In the genomic region with DNA sequence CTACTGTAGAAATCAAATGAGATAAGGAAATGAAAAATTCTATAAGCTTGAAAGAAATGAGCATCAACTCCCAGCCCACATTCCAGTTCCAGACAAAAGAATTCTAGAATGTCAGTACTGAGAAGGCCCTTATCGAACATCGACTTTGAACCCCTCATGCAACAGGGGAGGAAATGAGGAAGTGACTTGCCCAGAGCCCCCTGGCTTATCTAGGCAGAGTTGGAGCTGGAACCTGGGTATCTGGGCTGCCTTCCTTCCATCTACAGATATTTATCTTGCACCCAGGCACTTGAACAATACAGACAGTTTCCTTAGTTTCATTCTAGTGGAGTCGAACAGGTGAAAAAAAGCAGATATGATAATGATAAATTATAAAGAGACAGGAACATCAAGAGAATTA, we compare ENCODE assay signal across 22 cellular contexts. TPM values are rescaled to one million over a fixed set of nuclear protein-coding genes. Genes with fewer than 3 reads are reported as not detected.
A peak's percentile ranks its signal among the peaks of the same experiment; 100 is the strongest.
DNase-seq lines count a peak whose midpoint lies in the region; ATAC-seq, FAIRE-seq and TF ChIP-seq lines count a peak whose summit lies in the region.
"Had no signal": no experiment of that assay in that cellular context is flagged by ENCODE, and none has a peak within 500 bp of the region (broad histone marks: within the 10 kb centered on the region; RNA-seq: fewer than 3 reads in every experiment).

No MANE protein-coding gene starts in this region.

- H3K9ac ChIP-seq in K562 (ENCODE audit: insufficient read depth in 1 of 2, low read depth in 2 of 2, low read length in 2 of 2), result no peak overlapping the region
- H3K9ac ChIP-seq: GM23248 had no signal

- TF ChIP-seq CTCF in Calu3 (IDR thresholded peaks at IDR 0.05; ENCODE audit: unreplicated experiment) (no peak), K562 (IDR thresholded peaks at IDR 0.05 in 2 of 3, conservative IDR thresholded peaks at IDR 0.05 in 1 of 3; ENCODE audit: insufficient read depth in 2 of 3, low read depth in 1 of 3, low read length in 3 of 3) (no peak)

- 3% methylated on average over 3 of the region's 3 CpGs for WGBS in K562 (ENCODE audit: insufficient coverage, low coverage, missing lambda C conversion rate)
- whole genome bisulfite sequencing in small intestine, 3 donors, result 14 to 40% (median 35%) methylated on average over 3 of the region's 3 CpGs

- intact Hi-C loops in Calu3 (cut with micrococcal nuclease; ENCODE audit: unreplicated experiment) (loop anchor here (10.0 kb wide), 1 partner anchor 424 kb away; no protein-coding TSS in a partner anchor), K562 (cut with micrococcal nuclease) (no loop called here)

- no peaks in the 10 kb centered on the region for H3K79me2 ChIP-seq in K562 (ENCODE audit: control insufficient read depth, insufficient read depth, low read length)

- no peak overlapping the region for H3K27ac ChIP-seq in K562 (ENCODE audit: extremely low read depth, low read depth, low read length)
- no peak overlapping the region for H3K27ac ChIP-seq in small intestine (ENCODE audit: low read depth in 1 of 2, low read length in 1 of 2)
- H3K27ac ChIP-seq: GM23248, SK-N-MC had no signal

- H3K9me1 ChIP-seq in K562 (ENCODE audit: control insufficient read depth, insufficient read depth, low read length), result no peaks in the 10 kb centered on the region

- H3K4me3 Mint-ChIP-seq in Calu3 (ENCODE audit: low read depth, unreplicated experiment), result no peak overlapping the region
- H3K4me3 Mint-ChIP-seq: IgD-negative memory B cell had no signal

- H3K4me1 ChIP-seq in K562 (replicated peaks in 1 of 2; ENCODE audit: control insufficient read depth in 2 of 2, insufficient read depth in 2 of 2, low read length in 2 of 2) (peaks cover 20% of the 10 kb centered on the region in 2 experiments; a peak in 4 of 5 replicates), small intestine (ENCODE audit: control insufficient read depth in 2 of 2, insufficient read depth in 1 of 2, low read depth in 1 of 2, low read length in 1 of 2) (no peaks in the 10 kb centered on the region)

- TF ChIP-seq RAD21 in K562 (CRISPR knock-in tag; conservative IDR thresholded peaks at IDR 0.05 in 1 of 2, IDR thresholded peaks at IDR 0.05 in 1 of 2), result no peak

- no peak for TF ChIP-seq EP300 in K562 (IDR thresholded peaks at IDR 0.05; ENCODE audit: low read length)

- CTCF ChIA-PET in Calu3 (lab: Charles Lee), result interaction anchor here (0.6 kb wide), 1 partner anchor 11 kb away, joined by 3 read pairs; no protein-coding TSS in a partner anchor
- CTCF ChIA-PET in K562 (lab: Yijun Ruan, JAX; ENCODE audit: low intra/inter-chr PET ratio), result no interaction called here

- H2AFZ ChIP-seq in K562 (ENCODE audit: low read depth, low read length), result no peak overlapping the region
- H2AFZ ChIP-seq: GM23248 had no signal

- H3K4me3 ChIP-seq in K562 (no peak overlapping the region), small intestine (ENCODE audit: low read depth in 1 of 2, low read length in 2 of 2) (no peak overlapping the region)
- H3K4me3 ChIP-seq: GM23248, HAP-1, SK-N-MC had no signal

- DNase-seq in Calu3 (no peak), OCI-M1 (lab: John Stamatoyannopoulos, UW) (peak; percentile 87), K562 (ENCODE audit: extremely low read depth in 1 of 4, low spot score in 3 of 4) (peak in 2 of 4 experiments; percentile 41 to 53), small intestine (peak; percentile 78), Ammon's horn (ENCODE audit: low spot score) (no peak)
- DNase-seq: C1 segment of cervical spinal cord, MM.1S, NCI-H1092 treated with DMSO at 0.1 percent for 48 hours, NCI-H146, NCI-H2029 treated with DMSO at 0.1 percent for 48 hours, NCI-H2171, NCI-H446 treated with DMSO at 0.1 percent for 48 hours had no signal

- H4K20me1 ChIP-seq in K562 (replicated peaks; ENCODE audit: control insufficient read depth, insufficient read depth, low read length), result no peaks in the 10 kb centered on the region

- ATAC-seq in K562, result peak; percentile 52
- no peak for ATAC-seq in HG03159 (IDR thresholded peaks at IDR 0.05; ENCODE audit: unreplicated experiment)
- no peak for ATAC-seq in HG03460 (IDR thresholded peaks at IDR 0.05; ENCODE audit: unreplicated experiment)
- ATAC-seq: Right ventricle myocardium inferior had no signal

- peak overlapping the region; percentile 28 for H3K4me2 ChIP-seq in K562 (ENCODE audit: insufficient read depth, low read length)

- peaks cover 42% of the 10 kb centered on the region for H3K36me3 Mint-ChIP-seq in Calu3 (ENCODE audit: insufficient read depth, unreplicated experiment)

- H3K9me3 ChIP-seq in K562 (replicated peaks; ENCODE audit: control insufficient read depth, insufficient read depth, low read depth, low read length) (no peaks in the 10 kb centered on the region), small intestine (ENCODE audit: control insufficient read depth, low read depth) (no peaks in the 10 kb centered on the region)
- H3K9me3 ChIP-seq: HAP-1 had no signal

- no peaks in the 10 kb centered on the region for H3K9me3 Mint-ChIP-seq in Calu3 (ENCODE audit: low read depth, unreplicated experiment)
- H3K9me3 Mint-ChIP-seq: IgD-negative memory B cell had no signal

- POLR2A ChIA-PET in K562 (lab: Yijun Ruan, JAX), result interaction anchor here (0.6 to 2.1 kb wide), 5 partner anchors 10 to 326 kb away, joined by 3 to 6 read pairs (median 3); no protein-coding TSS in a partner anchor

- FAIRE-seq in K562 (lab: Jason Lieb, UNC) (no peak), small intestine (lab: Jason Lieb, UNC) (no peak)
- FAIRE-seq: G401.6, HTR-8/SVneo, RCC 7860 had no signal

- peaks cover 20% of the 10 kb centered on the region for H3K4me1 Mint-ChIP-seq in Calu3 (ENCODE audit: low read depth, unreplicated experiment)

- H3K27me3 ChIP-seq in K562 (ENCODE audit: control insufficient read depth in 2 of 2, insufficient read depth in 2 of 2, low read length in 2 of 2) (no peaks in the 10 kb centered on the region), small intestine (ENCODE audit: control insufficient read depth in 2 of 2, insufficient read depth in 2 of 2, low read length in 2 of 2) (no peaks in the 10 kb centered on the region)

- no peak for TF ChIP-seq POLR2A in K562 (conservative IDR thresholded peaks at IDR 0.05)

- H3K27ac Mint-ChIP-seq in Calu3 (ENCODE audit: unreplicated experiment), result peak overlapping the region; percentile 50
- H3K27ac Mint-ChIP-seq: IgD-negative memory B cell had no signal

- no peaks in the 10 kb centered on the region for H3K27me3 Mint-ChIP-seq in Calu3 (ENCODE audit: unreplicated experiment)
- H3K27me3 Mint-ChIP-seq: IgD-negative memory B cell had no signal

- BruUV-seq in Calu3 (replicated peaks; lab: Mats Ljungman, UMichigan) (no TSS peak), K562 (replicated peaks; lab: Mats Ljungman, UMichigan) (no TSS peak)

- in situ Hi-C loops in K562 (cut with MboI), result no loop called here

- H3K36me3 ChIP-seq in K562 (ENCODE audit: control insufficient read depth, insufficient read depth, low read length) (peaks cover 73% of the 10 kb centered on the region), small intestine (ENCODE audit: control insufficient read depth in 2 of 2, insufficient read depth in 2 of 2, low read length in 2 of 2) (peaks cover 0 to 1% of the 10 kb centered on the region in 2 donors)

RNA-seq across cellular contexts. Expression of gene MECR, which starts 22.3 kb away (rescaled TPM):
- total RNA-seq in Calu3 (2022), result 45.9 and 46.8 TPM in 2 replicates
- total RNA-seq in K562 (2011; cell fraction: chromatin; rRNA removed; ENCODE audit: low replicate concordance), result 106 and 162 TPM in 2 replicates
- 106 and 111 TPM in 2 replicates for total RNA-seq in K562 (2011; cell fraction: nucleolus; rRNA removed)
- 98.9 and 104 TPM in 2 replicates for total RNA-seq in K562 (2011; cell fraction: nucleoplasm; rRNA removed)
- 42.9 and 48.1 TPM in 2 replicates for total RNA-seq in K562 (2014; rRNA removed)
- total RNA-seq in K562 (2014; rRNA removed; fragmentation: Illumina TruSeq; extraction: Trizol), result 29.2 and 35.9 TPM in 2 replicates
- 27.5 and 30.4 TPM in 2 replicates for total RNA-seq in K562 (2015; rRNA removed; fragmentation: Illumina TruSeq; extraction: Trizol)
- total RNA-seq in K562 (2021), result 48.8 and 51.2 TPM in 2 replicates
- polyA plus RNA-seq in K562 (2011; rRNA removed), result 43.7 and 57.2 TPM in 2 replicates
- polyA plus RNA-seq in K562 (2011; cell fraction: cytosol; rRNA removed), result 46.1 and 47.4 TPM in 2 replicates
- 51.0 and 58.5 TPM in 2 replicates for polyA plus RNA-seq in K562 (2011; cell fraction: nucleus; rRNA removed)
- polyA plus RNA-seq in K562 (2012), result 39.0 and 47.8 TPM in 2 replicates
- polyA plus RNA-seq in K562 (2014; fragmentation: Illumina TruSeq; extraction: Trizol), result 52.8 and 58.3 TPM in 2 replicates
- 10 to 100 TPM; 10.4 to 18.0 TPM for polyA plus RNA-seq in K562 (2014; fragmentation: Nextera tagmentation; extraction: Ambion mirVana)
- polyA plus RNA-seq in K562 (2014; rRNA removed), result 58.6 and 61.2 TPM in 2 replicates
- polyA minus RNA-seq in K562 (2011; rRNA and poly(A)+ RNA removed), result 44.6 and 48.9 TPM in 2 replicates
- 25.6 and 31.0 TPM in 2 replicates for polyA minus RNA-seq in K562 (2011; cell fraction: cytosol; rRNA and poly(A)+ RNA removed)
- polyA minus RNA-seq in K562 (2011; cell fraction: nucleus; rRNA and poly(A)+ RNA removed), result 33.3 and 39.5 TPM in 2 replicates
- polyA plus RNA-seq in small intestine, result 10 to 100 TPM in 2 of 3 donors, 1 to 10 TPM in 1; 9.7 to 20.0 (median 19.2) TPM

RNA-seq across cellular contexts. Expression of gene SRSF4, which starts 26.8 kb away (rescaled TPM):
- total RNA-seq in Calu3 (2022), result 64.8 and 65.4 TPM in 2 replicates
- 110 and 300 TPM in 2 replicates for total RNA-seq in K562 (2011; cell fraction: chromatin; rRNA removed; ENCODE audit: low replicate concordance)
- 71.2 and 83.3 TPM in 2 replicates for total RNA-seq in K562 (2011; cell fraction: nucleolus; rRNA removed)
- total RNA-seq in K562 (2011; cell fraction: nucleoplasm; rRNA removed), result 149 and 200 TPM in 2 replicates
- 75.6 and 77.7 TPM in 2 replicates for total RNA-seq in K562 (2014; rRNA removed)
- 68.4 and 70.8 TPM in 2 replicates for total RNA-seq in K562 (2014; rRNA removed; fragmentation: Illumina TruSeq; extraction: Trizol)
- 84.2 and 91.4 TPM in 2 replicates for total RNA-seq in K562 (2015; rRNA removed; fragmentation: Illumina TruSeq; extraction: Trizol)
- total RNA-seq in K562 (2021), result 93.1 and 93.2 TPM in 2 replicates
- polyA plus RNA-seq in K562 (2011; rRNA removed), result 69.6 and 82.0 TPM in 2 replicates
- 37.1 and 75.0 TPM in 2 replicates for polyA plus RNA-seq in K562 (2011; cell fraction: cytosol; rRNA removed)
- 90.7 and 117 TPM in 2 replicates for polyA plus RNA-seq in K562 (2011; cell fraction: nucleus; rRNA removed)
- polyA plus RNA-seq in K562 (2012), result 67.1 and 100 TPM in 2 replicates
- 116 and 132 TPM in 2 replicates for polyA plus RNA-seq in K562 (2014; fragmentation: Illumina TruSeq; extraction: Trizol)
- polyA plus RNA-seq in K562 (2014; fragmentation: Nextera tagmentation; extraction: Ambion mirVana), result 10 to 100 TPM; 15.9 to 18.4 TPM
- polyA plus RNA-seq in K562 (2014; rRNA removed), result 119 and 128 TPM in 2 replicates
- polyA minus RNA-seq in K562 (2011; rRNA and poly(A)+ RNA removed), result 82.9 and 102 TPM in 2 replicates
- polyA minus RNA-seq in K562 (2011; cell fraction: cytosol; rRNA and poly(A)+ RNA removed), result 30.6 and 39.6 TPM in 2 replicates
- polyA minus RNA-seq in K562 (2011; cell fraction: nucleus; rRNA and poly(A)+ RNA removed), result 32.4 and 56.8 TPM in 2 replicates
- 10 to 100 TPM; 65.1 to 99.3 (median 71.9) TPM for polyA plus RNA-seq in small intestine

RNA-seq across cellular contexts. Expression of gene PTPRU, which starts 27.9 kb away (rescaled TPM):
- 37.9 and 54.5 TPM in 2 replicates for total RNA-seq in Calu3 (2022)
- 4.9 and 9.4 TPM in 2 replicates for total RNA-seq in K562 (2011; cell fraction: chromatin; rRNA removed; ENCODE audit: low replicate concordance)
- total RNA-seq in K562 (2011; cell fraction: nucleolus; rRNA removed), result 10.3 and 12.5 TPM in 2 replicates
- 6.5 and 6.9 TPM in 2 replicates for total RNA-seq in K562 (2011; cell fraction: nucleoplasm; rRNA removed)
- 2.9 and 4.3 TPM in 2 replicates for total RNA-seq in K562 (2014; rRNA removed)
- total RNA-seq in K562 (2014; rRNA removed; fragmentation: Illumina TruSeq; extraction: Trizol), result 0.22 and 0.44 TPM in 2 replicates
- 0.64 and 1.0 TPM in 2 replicates for total RNA-seq in K562 (2015; rRNA removed; fragmentation: Illumina TruSeq; extraction: Trizol)
- total RNA-seq in K562 (2021), result 2.7 and 3.1 TPM in 2 replicates
- 0.92 and 4.0 TPM in 2 replicates for polyA plus RNA-seq in K562 (2011; rRNA removed)
- 2.5 and 3.9 TPM in 2 replicates for polyA plus RNA-seq in K562 (2011; cell fraction: cytosol; rRNA removed)
- polyA plus RNA-seq in K562 (2011; cell fraction: nucleus; rRNA removed), result 6.1 and 10.5 TPM in 2 replicates
- 2.2 and 4.7 TPM in 2 replicates for polyA plus RNA-seq in K562 (2012)
- 1.3 and 1.7 TPM in 2 replicates for polyA plus RNA-seq in K562 (2014; fragmentation: Illumina TruSeq; extraction: Trizol)
- polyA plus RNA-seq in K562 (2014; fragmentation: Nextera tagmentation; extraction: Ambion mirVana), result under 1 TPM; 0.01 to 0.03 TPM
- 1.5 and 2.5 TPM in 2 replicates for polyA plus RNA-seq in K562 (2014; rRNA removed)
- polyA minus RNA-seq in K562 (2011; rRNA and poly(A)+ RNA removed), result 0.91 and 2.5 TPM in 2 replicates
- 1.7 and 6.4 TPM in 2 replicates for polyA minus RNA-seq in K562 (2011; cell fraction: cytosol; rRNA and poly(A)+ RNA removed)
- 3.6 and 6.8 TPM in 2 replicates for polyA minus RNA-seq in K562 (2011; cell fraction: nucleus; rRNA and poly(A)+ RNA removed)
- 1 to 10 TPM in 1 of 3 donors, under 1 TPM in 1, not detected in 1; 0.27 to 4.3 TPM for polyA plus RNA-seq in small intestine
- polyA plus RNA-seq: IgD-negative memory B cell had no signal

Comparison
In these comparisons a context has a peak if more than half of its experiments do, and no peak if none do; other contexts are left out.
1. DNase-seq: peak in OCI-M1 (single experiment) and small intestine (single experiment); none in Calu3 (single experiment) and Ammon's horn (single experiment).